15 cellular contexts compared by ENCODE assay signal in genomic region chr16:621526-622105, GRCh38. TPM values are rescaled to one million over a fixed set of nuclear protein-coding genes. Genes with fewer than 3 reads are reported as not detected.
A peak's percentile ranks its signal among the peaks of the same experiment; 100 is the strongest.
DNase-seq lines count a peak whose midpoint lies in the region; ATAC-seq, FAIRE-seq and TF ChIP-seq lines count a peak whose summit lies in the region.
"Had no signal": no experiment of that assay in that cellular context is flagged by ENCODE, and none has a peak within 500 bp of the region (broad histone marks: within the 10 kb centered on the region; RNA-seq: fewer than 3 reads in every experiment).

No MANE protein-coding gene starts in this region.

- H3K27me3 Mint-ChIP-seq in activated naive CD8-positive, alpha-beta T cell treated with anti-CD3 and anti-CD28 coated beads for 36 hours, result no peaks in the 10 kb centered on the region
- no peaks in the 10 kb centered on the region for H3K27me3 Mint-ChIP-seq in activated naive CD8-positive, alpha-beta T cell treated with anti-CD3 and anti-CD28 coated beads, Interleukin-2, amount 50 U/mL, for 24 hours
- H3K27me3 Mint-ChIP-seq in astrocyte (ENCODE audit: low read depth, unreplicated experiment), result no peaks in the 10 kb centered on the region

- H3K4me3 ChIP-seq in astrocyte (ENCODE audit: insufficient read depth, low read depth, low read length) (peak overlapping the region; percentile 14), keratinocyte (ENCODE audit: control insufficient read depth in 2 of 3, extremely low read depth in 1 of 3, insufficient read depth in 2 of 3, low read depth in 1 of 3, low read length in 3 of 3) (peak overlapping the region in 1 of 3 experiments; percentile 59), upper lobe of right lung (no peak overlapping the region), ascending aorta (no peak overlapping the region), BE2C (ENCODE audit: low read depth, low read length) (no peak overlapping the region)

- H4K20me1 ChIP-seq in astrocyte (ENCODE audit: insufficient read depth, low read length), result peaks cover 27% of the 10 kb centered on the region
- H4K20me1 ChIP-seq in keratinocyte (ENCODE audit: control insufficient read depth, extremely low read depth, insufficient read depth, low read length), result peaks cover 11% of the 10 kb centered on the region

- H3K9ac ChIP-seq in astrocyte (ENCODE audit: low read length), result no peak overlapping the region
- peak overlapping the region; percentile 22 for H3K9ac ChIP-seq in keratinocyte (ENCODE audit: control insufficient read depth, extremely low read depth, insufficient read depth, low read length)

- H2AFZ ChIP-seq in astrocyte (ENCODE audit: low read depth, low read length) (no peak overlapping the region), keratinocyte (ENCODE audit: control insufficient read depth, low read length) (no peak overlapping the region)

- dilution Hi-C loops in keratinocyte (cut with MboI; ENCODE audit: extremely low pct_ligation_motif_present, low sequenced_read_pairs), result no loop called here

- H3K27me3 ChIP-seq in astrocyte (ENCODE audit: insufficient read depth, low read length), result no peaks in the 10 kb centered on the region
- peaks cover 21% of the 10 kb centered on the region for H3K27me3 ChIP-seq in keratinocyte (ENCODE audit: control insufficient read depth, extremely low read depth, insufficient read depth, low read length)
- no peaks in the 10 kb centered on the region for H3K27me3 ChIP-seq in upper lobe of right lung
- no peaks in the 10 kb centered on the region for H3K27me3 ChIP-seq in ascending aorta
- peaks cover 4% of the 10 kb centered on the region; the same call in 1 of the 2 replicates for H3K27me3 ChIP-seq in BE2C

- H3K36me3 Mint-ChIP-seq in activated naive CD8-positive, alpha-beta T cell treated with anti-CD3 and anti-CD28 coated beads for 36 hours, result no peaks in the 10 kb centered on the region
- H3K36me3 Mint-ChIP-seq in activated naive CD8-positive, alpha-beta T cell treated with anti-CD3 and anti-CD28 coated beads, Interleukin-2, amount 50 U/mL, for 24 hours (ENCODE audit: low read depth), result no peaks in the 10 kb centered on the region
- peaks cover 3% of the 10 kb centered on the region for H3K36me3 Mint-ChIP-seq in astrocyte (ENCODE audit: low read depth, unreplicated experiment)

- peak overlapping the region; percentile 79 for H3K4me2 ChIP-seq in astrocyte (ENCODE audit: low read length)
- peak overlapping the region; percentile 84 for H3K4me2 ChIP-seq in keratinocyte (ENCODE audit: control insufficient read depth, extremely low read depth, insufficient read depth, low read depth, low read length)

- H3K27ac ChIP-seq in astrocyte (ENCODE audit: low read depth, low read length) (no peak overlapping the region), keratinocyte (ENCODE audit: control insufficient read depth, insufficient read depth, low read length) (peak overlapping the region; percentile 26), upper lobe of right lung (peak overlapping the region; percentile 11), ascending aorta (no peak overlapping the region)

- peaks cover 20% of the 10 kb centered on the region for H3K4me1 ChIP-seq in astrocyte (ENCODE audit: insufficient read depth, low read length)
- H3K4me1 ChIP-seq in keratinocyte (ENCODE audit: control insufficient read depth, extremely low read depth, insufficient read depth, low read length), result peaks cover 25% of the 10 kb centered on the region
- H3K4me1 ChIP-seq in upper lobe of right lung, result peaks cover 13% of the 10 kb centered on the region
- no peaks in the 10 kb centered on the region for H3K4me1 ChIP-seq in ascending aorta
- H3K4me1 ChIP-seq in BE2C, result peaks cover 25% of the 10 kb centered on the region

- no peaks in the 10 kb centered on the region for H3K4me1 Mint-ChIP-seq in activated naive CD8-positive, alpha-beta T cell treated with anti-CD3 and anti-CD28 coated beads for 36 hours
- no peaks in the 10 kb centered on the region for H3K4me1 Mint-ChIP-seq in activated naive CD8-positive, alpha-beta T cell treated with anti-CD3 and anti-CD28 coated beads, Interleukin-2, amount 50 U/mL, for 24 hours
- H3K4me1 Mint-ChIP-seq in astrocyte (ENCODE audit: low read depth, unreplicated experiment), result peaks cover 1% of the 10 kb centered on the region

- peaks cover 2% of the 10 kb centered on the region for H3K79me2 ChIP-seq in astrocyte (ENCODE audit: insufficient read depth, low read length)
- no peaks in the 10 kb centered on the region for H3K79me2 ChIP-seq in keratinocyte (ENCODE audit: control insufficient read depth, insufficient read depth, low read length)

- no peak for TF ChIP-seq CTCF in astrocyte (IDR thresholded peaks at IDR 0.05; ENCODE audit: insufficient read depth, low read depth, low read length)
- no peak for TF ChIP-seq CTCF in keratinocyte (optimal IDR thresholded peaks at IDR 0.05 in 1 of 3, IDR thresholded peaks at IDR 0.05 in 1 of 3, conservative IDR thresholded peaks at IDR 0.05 in 1 of 3; ENCODE audit: extremely low read depth in 1 of 3, insufficient read depth in 2 of 3, low read length in 3 of 3)
- no peak for TF ChIP-seq CTCF in upper lobe of right lung (IDR thresholded peaks at IDR 0.05)
- no peak for TF ChIP-seq CTCF in ascending aorta (IDR thresholded peaks at IDR 0.05)
- no peak for TF ChIP-seq CTCF in BE2C (IDR thresholded peaks at IDR 0.05; ENCODE audit: low read depth, low read length)

- H3K9me3 ChIP-seq in astrocyte (ENCODE audit: insufficient read depth, low read depth, low read length) (no peaks in the 10 kb centered on the region), keratinocyte (ENCODE audit: control insufficient read depth, low read depth, low read length) (no peaks in the 10 kb centered on the region), upper lobe of right lung (no peaks in the 10 kb centered on the region), ascending aorta (no peaks in the 10 kb centered on the region), BE2C (no peaks in the 10 kb centered on the region)

- H3K9me3 Mint-ChIP-seq in activated naive CD8-positive, alpha-beta T cell treated with anti-CD3 and anti-CD28 coated beads for 36 hours, result no peaks in the 10 kb centered on the region
- no peaks in the 10 kb centered on the region for H3K9me3 Mint-ChIP-seq in activated naive CD8-positive, alpha-beta T cell treated with anti-CD3 and anti-CD28 coated beads, Interleukin-2, amount 50 U/mL, for 24 hours
- H3K9me3 Mint-ChIP-seq in astrocyte (ENCODE audit: unreplicated experiment), result no peaks in the 10 kb centered on the region

- H3K36me3 ChIP-seq in astrocyte (ENCODE audit: insufficient read depth, low read length) (no peaks in the 10 kb centered on the region), keratinocyte (ENCODE audit: control insufficient read depth in 2 of 2, extremely low read depth in 1 of 2, insufficient read depth in 2 of 2, low read length in 2 of 2) (peaks cover 2 to 3% of the 10 kb centered on the region in 2 experiments), upper lobe of right lung (peaks cover 11% of the 10 kb centered on the region), ascending aorta (peaks cover 12 to 22% of the 10 kb centered on the region in 2 donors), BE2C (no peaks in the 10 kb centered on the region)

- H3K4me3 Mint-ChIP-seq in activated naive CD8-positive, alpha-beta T cell treated with anti-CD3 and anti-CD28 coated beads for 36 hours, result no peak overlapping the region
- no peak overlapping the region for H3K4me3 Mint-ChIP-seq in activated naive CD8-positive, alpha-beta T cell treated with anti-CD3 and anti-CD28 coated beads, Interleukin-2, amount 50 U/mL, for 24 hours
- no peak overlapping the region for H3K4me3 Mint-ChIP-seq in astrocyte (ENCODE audit: unreplicated experiment)

- peak overlapping the region; percentile 38 for H3K27ac Mint-ChIP-seq in activated naive CD8-positive, alpha-beta T cell treated with anti-CD3 and anti-CD28 coated beads for 36 hours
- H3K27ac Mint-ChIP-seq in activated naive CD8-positive, alpha-beta T cell treated with anti-CD3 and anti-CD28 coated beads, Interleukin-2, amount 50 U/mL, for 24 hours, result no peak overlapping the region
- H3K27ac Mint-ChIP-seq in astrocyte (ENCODE audit: unreplicated experiment), result peak overlapping the region; percentile 34

- no peak for DNase-seq in activated naive CD8-positive, alpha-beta T cell treated with anti-CD3 and anti-CD28 coated beads for 36 hours
- no peak for DNase-seq in activated naive CD8-positive, alpha-beta T cell treated with anti-CD3 and anti-CD28 coated beads, Interleukin-2, amount 50 U/mL, for 24 hours
- no peak for DNase-seq in astrocyte (ENCODE audit: low read depth)
- DNase-seq in keratinocyte (ENCODE audit: low read depth, low spot score), result no peak
- no peak for DNase-seq in upper lobe of right lung
- no peak for DNase-seq in ascending aorta (ENCODE audit: low spot score in 2 of 2)
- no peak for DNase-seq in BE2C
- DNase-seq: activated T-cell treated with anti-CD3 and anti-CD28 coated beads, Interleukin-2, amount 50 U/mL, for 1 hour; DND-41; effector memory CD4-positive, alpha-beta T cell; SW 1271 had no signal

- H3K9me1 ChIP-seq in keratinocyte (ENCODE audit: control insufficient read depth, extremely low read depth, insufficient read depth, low read length), result no peaks in the 10 kb centered on the region

- ATAC-seq in activated naive CD8-positive, alpha-beta T cell treated with anti-CD3 and anti-CD28 coated beads, Interleukin-2, amount 50 U/mL, for 24 hours, result no peak
- ATAC-seq in upper lobe of right lung (no peak), HG02610 (IDR thresholded peaks at IDR 0.05; ENCODE audit: unreplicated experiment) (no peak)

- FAIRE-seq in astrocyte (lab: Jason Lieb, UNC) (no peak), keratinocyte (lab: Jason Lieb, UNC) (no peak)
- FAIRE-seq: HTR-8/SVneo, urothelium cell line had no signal

- intact Hi-C loops in upper lobe of right lung (cut with DNase I) (no loop called here), ascending aorta (cut with DNase I) (no loop called here)

RNA-seq across cellular contexts. Expression of gene WFIKKN1, which starts 9.2 kb away (rescaled TPM):
- total RNA-seq in activated naive CD8-positive, alpha-beta T cell treated with anti-CD3 and anti-CD28 coated beads for 36 hours, result under 1 TPM in 1 of 2 experiments, not detected in 1; 0.10 TPM
- total RNA-seq in astrocyte (0.43 and 0.89 TPM in 2 replicates), upper lobe of right lung (1.5 TPM), ascending aorta (not detected)
- polyA plus RNA-seq in keratinocyte, result 0.01 to 0.04 TPM in 2 of 3 replicates, not detected in the other
- 0.12 TPM for polyA plus RNA-seq in keratinocyte (2011; ENCODE audit: low read depth)
- polyA plus RNA-seq in keratinocyte (2011; cell fraction: cytosol; rRNA removed), result 0.01 and 0.03 TPM in 2 replicates
- 0.12 and 0.17 TPM in 2 replicates for polyA plus RNA-seq in keratinocyte (2011; cell fraction: nucleus; rRNA removed)
- polyA plus RNA-seq in keratinocyte (2012; ENCODE audit: low replicate concordance), result 0.03 and 0.47 TPM in 2 replicates
- 0.10 TPM in 1 of 3 replicates, not detected in the others for polyA minus RNA-seq in keratinocyte
- not detected for polyA minus RNA-seq in keratinocyte (2011; cell fraction: cytosol; rRNA and poly(A)+ RNA removed)
- polyA minus RNA-seq in keratinocyte (2011; cell fraction: nucleus; rRNA and poly(A)+ RNA removed), result 0.31 and 0.42 TPM in 2 replicates
- polyA plus RNA-seq in BE2C (2012; ENCODE audit: insufficient read depth, insufficient read length, low read depth), result 1.3 TPM
- total RNA-seq: H4 had no signal

RNA-seq across cellular contexts. Expression of gene METTL26, which starts 14.5 kb away (rescaled TPM):
- total RNA-seq in activated naive CD8-positive, alpha-beta T cell treated with anti-CD3 and anti-CD28 coated beads for 36 hours, result 100 to 1,000 TPM; 127 to 128 TPM
- total RNA-seq in astrocyte, result 56.4 and 59.6 TPM in 2 replicates
- polyA plus RNA-seq in keratinocyte, result 46.9 to 65.8 TPM (median 49.4 TPM) in 3 replicates
- 4.3 TPM for polyA plus RNA-seq in keratinocyte (2011; ENCODE audit: low read depth)
- 33.1 and 62.1 TPM in 2 replicates for polyA plus RNA-seq in keratinocyte (2011; cell fraction: cytosol; rRNA removed)
- 26.6 and 41.1 TPM in 2 replicates for polyA plus RNA-seq in keratinocyte (2011; cell fraction: nucleus; rRNA removed)
- polyA plus RNA-seq in keratinocyte (2012; ENCODE audit: low replicate concordance), result 49.5 and 75.8 TPM in 2 replicates
- 13.4 to 34.2 TPM (median 25.4 TPM) in 3 replicates for polyA minus RNA-seq in keratinocyte
- 109 TPM for polyA minus RNA-seq in keratinocyte (2011; cell fraction: cytosol; rRNA and poly(A)+ RNA removed)
- 10.2 and 15.6 TPM in 2 replicates for polyA minus RNA-seq in keratinocyte (2011; cell fraction: nucleus; rRNA and poly(A)+ RNA removed)
- total RNA-seq in upper lobe of right lung, result 53.5 TPM
- 523 TPM for total RNA-seq in ascending aorta
- 215 TPM for polyA plus RNA-seq in BE2C (2012; ENCODE audit: insufficient read depth, insufficient read length, low read depth)

RNA-seq across cellular contexts. Expression of gene MCRIP2, which starts 20.0 kb away (rescaled TPM):
- total RNA-seq in activated naive CD8-positive, alpha-beta T cell treated with anti-CD3 and anti-CD28 coated beads for 36 hours, result 10 to 100 TPM; 56.0 to 60.3 TPM
- total RNA-seq in astrocyte (20.9 and 23.7 TPM in 2 replicates), upper lobe of right lung (57.9 TPM), ascending aorta (92.9 TPM)
- 5.9 to 14.5 TPM (median 8.1 TPM) in 3 replicates for polyA plus RNA-seq in keratinocyte
- polyA plus RNA-seq in keratinocyte (2011; ENCODE audit: low read depth), result 1.1 TPM
- polyA plus RNA-seq in keratinocyte (2011; cell fraction: cytosol; rRNA removed), result 5.4 and 16.2 TPM in 2 replicates
- 6.7 and 7.0 TPM in 2 replicates for polyA plus RNA-seq in keratinocyte (2011; cell fraction: nucleus; rRNA removed)
- polyA plus RNA-seq in keratinocyte (2012; ENCODE audit: low replicate concordance), result 9.7 and 15.6 TPM in 2 replicates
- polyA minus RNA-seq in keratinocyte, result 1.9 to 3.7 TPM (median 2.8 TPM) in 3 replicates
- 34.0 TPM for polyA minus RNA-seq in keratinocyte (2011; cell fraction: cytosol; rRNA and poly(A)+ RNA removed)
- 4.3 and 4.9 TPM in 2 replicates for polyA minus RNA-seq in keratinocyte (2011; cell fraction: nucleus; rRNA and poly(A)+ RNA removed)
- polyA plus RNA-seq in BE2C (2012; ENCODE audit: insufficient read depth, insufficient read length, low read depth), result 180 TPM

RNA-seq across cellular contexts. Expression of gene WDR90, which starts 27.5 kb away (rescaled TPM):
- 10 to 100 TPM; 84.5 to 86.0 TPM for total RNA-seq in activated naive CD8-positive, alpha-beta T cell treated with anti-CD3 and anti-CD28 coated beads for 36 hours
- total RNA-seq in astrocyte (16.1 and 21.2 TPM in 2 replicates), upper lobe of right lung (23.2 TPM), ascending aorta (50.0 TPM)
- polyA plus RNA-seq in keratinocyte, result 5.9 to 9.2 TPM (median 8.2 TPM) in 3 replicates
- 1.7 TPM for polyA plus RNA-seq in keratinocyte (2011; ENCODE audit: low read depth)
- polyA plus RNA-seq in keratinocyte (2011; cell fraction: cytosol; rRNA removed), result 0.96 and 2.7 TPM in 2 replicates
- polyA plus RNA-seq in keratinocyte (2011; cell fraction: nucleus; rRNA removed), result 40.1 and 49.6 TPM in 2 replicates
- polyA plus RNA-seq in keratinocyte (2012; ENCODE audit: low replicate concordance), result 8.4 and 10.3 TPM in 2 replicates
- 5.4 to 10.3 TPM (median 6.6 TPM) in 3 replicates for polyA minus RNA-seq in keratinocyte
- polyA minus RNA-seq in keratinocyte (2011; cell fraction: cytosol; rRNA and poly(A)+ RNA removed), result 10.2 TPM
- 13.1 and 17.9 TPM in 2 replicates for polyA minus RNA-seq in keratinocyte (2011; cell fraction: nucleus; rRNA and poly(A)+ RNA removed)
- 44.4 TPM for polyA plus RNA-seq in BE2C (2012; ENCODE audit: insufficient read depth, insufficient read length, low read depth)

RNA-seq across cellular contexts. Expression of gene RAB40C, which starts 31.8 kb away (rescaled TPM):
- 1 to 10 TPM; 7.2 to 7.6 TPM for total RNA-seq in activated naive CD8-positive, alpha-beta T cell treated with anti-CD3 and anti-CD28 coated beads for 36 hours
- total RNA-seq in astrocyte (12.6 and 13.0 TPM in 2 replicates), upper lobe of right lung (47.6 TPM), ascending aorta (29.8 TPM)
- 4.0 to 12.3 TPM (median 4.2 TPM) in 3 replicates for polyA plus RNA-seq in keratinocyte
- 10.9 TPM for polyA plus RNA-seq in keratinocyte (2011; ENCODE audit: low read depth)
- 3.5 and 6.7 TPM in 2 replicates for polyA plus RNA-seq in keratinocyte (2011; cell fraction: cytosol; rRNA removed)
- 9.1 and 12.6 TPM in 2 replicates for polyA plus RNA-seq in keratinocyte (2011; cell fraction: nucleus; rRNA removed)
- polyA plus RNA-seq in keratinocyte (2012; ENCODE audit: low replicate concordance), result 7.9 and 15.8 TPM in 2 replicates
- polyA minus RNA-seq in keratinocyte, result 5.0 to 15.4 TPM (median 6.5 TPM) in 3 replicates
- polyA minus RNA-seq in keratinocyte (2011; cell fraction: cytosol; rRNA and poly(A)+ RNA removed), result 13.2 TPM
- 7.1 and 12.4 TPM in 2 replicates for polyA minus RNA-seq in keratinocyte (2011; cell fraction: nucleus; rRNA and poly(A)+ RNA removed)
- polyA plus RNA-seq in BE2C (2012; ENCODE audit: insufficient read depth, insufficient read length, low read depth), result 21.3 TPM

Comparison
In these comparisons a context has a peak if more than half of its experiments do, and no peak if none do; other contexts are left out.
1. H3K27ac ChIP-seq: peak in keratinocyte (single experiment) and upper lobe of right lung (single experiment); none in astrocyte (single experiment) and ascending aorta (0 of 2).